ENCODE assay signal across 8 cellular contexts in the genomic region with DNA sequence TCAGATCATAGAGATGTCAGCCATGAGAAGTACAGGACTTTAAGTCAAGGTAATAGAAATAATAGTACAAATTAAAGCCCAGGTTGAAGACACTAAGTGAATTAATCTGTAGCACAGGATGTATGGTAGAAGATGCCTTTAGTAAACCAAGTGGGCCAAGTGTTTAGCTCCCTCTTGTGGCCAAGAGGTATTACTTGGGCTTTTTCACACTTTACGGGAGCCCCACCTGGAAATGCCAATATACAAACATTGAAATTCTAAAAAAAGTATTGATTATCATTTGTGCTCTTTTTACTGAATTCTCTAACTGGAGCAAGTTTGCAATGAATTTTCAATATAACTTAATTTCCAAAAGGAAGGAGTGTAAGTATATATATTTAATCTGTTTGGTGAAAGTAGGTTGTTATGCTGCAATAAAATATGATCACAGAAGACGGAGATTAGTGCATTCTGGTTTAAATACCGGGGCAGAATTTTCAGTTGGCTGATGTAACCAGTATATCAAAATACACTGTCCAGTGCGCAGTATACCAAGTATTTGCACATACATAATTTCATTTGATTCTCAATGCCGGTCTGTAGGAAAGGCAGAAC.
A peak's percentile ranks its signal among the peaks of the same experiment; 100 is the strongest.
DNase-seq lines count a peak whose midpoint lies in the region; ATAC-seq, FAIRE-seq and TF ChIP-seq lines count a peak whose summit lies in the region.

No MANE protein-coding gene starts in this region.

- peak; percentile 64 for DNase-seq in activated CD8-positive, alpha-beta memory T cell treated with anti-CD3 and anti-CD28 coated beads, Interleukin-2, amount 10 ng/mL, durations not matched to agents 7 days and 5 days
- no peak for DNase-seq in activated CD8-positive, alpha-beta memory T cell treated with anti-CD3 and anti-CD28 coated beads, Interleukin-2, amount 50 U/mL, for 48 hours
- DNase-seq in astrocyte of the spinal cord (ENCODE audit: low read depth, low spot score) (peak; percentile 57), keratinocyte (ENCODE audit: low read depth, low spot score) (no peak), tibial artery (no peak)

- no peaks in the 10 kb centered on the region for H3K27me3 Mint-ChIP-seq in activated CD8-positive, alpha-beta memory T cell treated with anti-CD3 and anti-CD28 coated beads, Interleukin-2, amount 10 ng/mL, durations not matched to agents 7 days and 5 days

- peak; percentile 94 for ATAC-seq in activated CD8-positive, alpha-beta memory T cell treated with anti-CD3 and anti-CD28 coated beads, Interleukin-2, amount 10 ng/mL, durations not matched to agents 7 days and 5 days
- ATAC-seq in GM21360 (IDR thresholded peaks at IDR 0.05; ENCODE audit: unreplicated experiment) (peak; percentile 83), HG03520 (IDR thresholded peaks at IDR 0.05; ENCODE audit: unreplicated experiment) (peak; percentile 96)

- H2AFZ ChIP-seq in OCI-LY1 (ENCODE audit: low read length) (no peak overlapping the region), keratinocyte (ENCODE audit: control insufficient read depth, low read length) (no peak overlapping the region)

- CTCF ChIA-PET in activated CD8-positive, alpha-beta memory T cell treated with anti-CD3 and anti-CD28 coated beads, Interleukin-2, amount 10 ng/mL, durations not matched to agents 7 days and 5 days (lab: Charles Lee): interaction anchor here (0.9 to 2.5 kb wide), 6 partner anchors 9 to 310 kb away, joined by 3 to 8 read pairs (median 5); a partner anchor contains a TSS

- H3K4me3 Mint-ChIP-seq in activated CD8-positive, alpha-beta memory T cell treated with anti-CD3 and anti-CD28 coated beads, Interleukin-2, amount 10 ng/mL, durations not matched to agents 7 days and 5 days: no peak overlapping the region

- no peaks in the 10 kb centered on the region for H3K36me3 ChIP-seq in OCI-LY1 (ENCODE audit: insufficient read depth, low read length)
- H3K36me3 ChIP-seq in keratinocyte (ENCODE audit: control insufficient read depth in 2 of 2, extremely low read depth in 1 of 2, insufficient read depth in 2 of 2, low read length in 2 of 2): no peaks in the 10 kb centered on the region
- no peaks in the 10 kb centered on the region for H3K36me3 ChIP-seq in tibial artery

- H3K36me3 Mint-ChIP-seq in activated CD8-positive, alpha-beta memory T cell treated with anti-CD3 and anti-CD28 coated beads, Interleukin-2, amount 10 ng/mL, durations not matched to agents 7 days and 5 days: peaks cover 25% of the 10 kb centered on the region

- dilution Hi-C loops in keratinocyte (cut with MboI; ENCODE audit: extremely low pct_ligation_motif_present, low sequenced_read_pairs): no loop called here

- H3F3A ChIP-seq in OCI-LY1 (ENCODE audit: insufficient read depth, low read length): no peaks in the 10 kb centered on the region

- peak overlapping the region; percentile 70 for H3K27ac Mint-ChIP-seq in activated CD8-positive, alpha-beta memory T cell treated with anti-CD3 and anti-CD28 coated beads, Interleukin-2, amount 10 ng/mL, durations not matched to agents 7 days and 5 days

- H4K20me1 ChIP-seq in OCI-LY1 (ENCODE audit: insufficient read depth, low read length): no peaks in the 10 kb centered on the region
- H4K20me1 ChIP-seq in keratinocyte (ENCODE audit: control insufficient read depth, extremely low read depth, insufficient read depth, low read length): no peaks in the 10 kb centered on the region

- in situ Hi-C loops in astrocyte of the spinal cord (cut with HindIII; ENCODE audit: low sequenced_read_pairs): no loop called here

- H3K27ac ChIP-seq in OCI-LY1 (ENCODE audit: low read depth, low read length, poor library complexity, severe bottlenecking) (peak overlapping the region; percentile 18), keratinocyte (ENCODE audit: control insufficient read depth, insufficient read depth, low read length) (no peak overlapping the region), tibial artery (no peak overlapping the region)

- H3K4me3 ChIP-seq in OCI-LY1 (ENCODE audit: low read depth, low read length, poor library complexity, severe bottlenecking) (no peak overlapping the region), astrocyte of the spinal cord (ENCODE audit: low read depth, low read length) (no peak overlapping the region), keratinocyte (ENCODE audit: control insufficient read depth in 2 of 3, extremely low read depth in 1 of 3, insufficient read depth in 2 of 3, low read depth in 1 of 3, low read length in 3 of 3) (no peak overlapping the region), tibial artery (no peak overlapping the region)

- peaks cover 29% of the 10 kb centered on the region for H3K4me1 ChIP-seq in OCI-LY1 (ENCODE audit: insufficient read depth, low read length, severe bottlenecking)
- no peaks in the 10 kb centered on the region for H3K4me1 ChIP-seq in keratinocyte (ENCODE audit: control insufficient read depth, extremely low read depth, insufficient read depth, low read length)
- no peaks in the 10 kb centered on the region for H3K4me1 ChIP-seq in tibial artery

- H3K9me3 ChIP-seq in OCI-LY1 (ENCODE audit: low read length) (no peaks in the 10 kb centered on the region), keratinocyte (ENCODE audit: control insufficient read depth, low read depth, low read length) (no peaks in the 10 kb centered on the region), tibial artery (no peaks in the 10 kb centered on the region)

- H3K4me2 ChIP-seq in OCI-LY1 (ENCODE audit: low read length): no peak overlapping the region
- H3K4me2 ChIP-seq in keratinocyte (ENCODE audit: control insufficient read depth, extremely low read depth, insufficient read depth, low read depth, low read length): no peak overlapping the region

- H3K27me3 ChIP-seq in OCI-LY1 (ENCODE audit: insufficient read depth, low read length): no peaks in the 10 kb centered on the region
- no peaks in the 10 kb centered on the region for H3K27me3 ChIP-seq in keratinocyte (ENCODE audit: control insufficient read depth, extremely low read depth, insufficient read depth, low read length)
- no peaks in the 10 kb centered on the region for H3K27me3 ChIP-seq in tibial artery

- TF ChIP-seq CTCF in OCI-LY1 (IDR thresholded peaks at IDR 0.05; ENCODE audit: low read length) (peak; percentile 95), astrocyte of the spinal cord (IDR thresholded peaks at IDR 0.05; ENCODE audit: low read depth, low read length) (peak; percentile 86), keratinocyte (optimal IDR thresholded peaks at IDR 0.05 in 1 of 3, IDR thresholded peaks at IDR 0.05 in 1 of 3, conservative IDR thresholded peaks at IDR 0.05 in 1 of 3; ENCODE audit: extremely low read depth in 1 of 3, insufficient read depth in 2 of 3, low read length in 3 of 3) (peak; percentile 60 to 77 (median 62)), tibial artery (IDR thresholded peaks at IDR 0.05) (peak; percentile 70 to 71)

- peaks cover 2% of the 10 kb centered on the region for H3K9me3 Mint-ChIP-seq in activated CD8-positive, alpha-beta memory T cell treated with anti-CD3 and anti-CD28 coated beads, Interleukin-2, amount 10 ng/mL, durations not matched to agents 7 days and 5 days (ENCODE audit: low read depth)

- peaks cover 41% of the 10 kb centered on the region for H3K4me1 Mint-ChIP-seq in activated CD8-positive, alpha-beta memory T cell treated with anti-CD3 and anti-CD28 coated beads, Interleukin-2, amount 10 ng/mL, durations not matched to agents 7 days and 5 days

- H3K9me1 ChIP-seq in keratinocyte (ENCODE audit: control insufficient read depth, extremely low read depth, insufficient read depth, low read length): no peaks in the 10 kb centered on the region

- peak; percentile 87 for FAIRE-seq in keratinocyte (lab: Jason Lieb, UNC)

- intact Hi-C loops in tibial artery (cut with DNase I; ENCODE audit: low total_unique reads): no loop called here

- no peak overlapping the region for H3K9ac ChIP-seq in OCI-LY1 (ENCODE audit: low read length)
- no peak overlapping the region for H3K9ac ChIP-seq in keratinocyte (ENCODE audit: control insufficient read depth, extremely low read depth, insufficient read depth, low read length)

- H3K79me2 ChIP-seq in OCI-LY1 (ENCODE audit: insufficient read depth, low read length): peaks cover 32% of the 10 kb centered on the region
- peaks cover 12% of the 10 kb centered on the region for H3K79me2 ChIP-seq in keratinocyte (ENCODE audit: control insufficient read depth, insufficient read depth, low read length)

- H3K9me2 ChIP-seq in OCI-LY1 (ENCODE audit: low read depth, low read length): no peaks in the 10 kb centered on the region

Comparison
In these comparisons a context has a peak if more than half of its experiments do, and no peak if none do; other contexts are left out.
1. DNase-seq: peak in activated CD8-positive, alpha-beta memory T cell treated with anti-CD3 and anti-CD28 coated beads, Interleukin-2, amount 10 ng/mL, durations not matched to agents 7 days and 5 days (single experiment) and astrocyte of the spinal cord (single experiment); none in activated CD8-positive, alpha-beta memory T cell treated with anti-CD3 and anti-CD28 coated beads, Interleukin-2, amount 50 U/mL, for 48 hours (single experiment), keratinocyte (single experiment) and tibial artery (0 of 2).
2. Peak in every context shown above with its lines, with median percentiles within 50 percentile points of each other: ATAC-seq and CTCF ChIP-seq.